ENCODE assay signal across 8 cellular contexts in genomic region chr12:7935773-7936581, GRCh38. TPM values are rescaled to one million over a fixed set of nuclear protein-coding genes. Genes with fewer than 3 reads are reported as not detected.
DNase-seq lines count a peak whose midpoint lies in the region; ATAC-seq and TF ChIP-seq lines count a peak whose summit lies in the region.

TSS of gene SLC2A3 (minus strand) at chr12:7936187. CDS start at chr12:7936034, 153 bp downstream.

- 5 to 6% methylated on average over 13 of the region's 13 CpGs for WGBS in lung, 2 donors

- H3K27ac Mint-ChIP-seq in CD14-positive monocyte, result peak within 1 kb of the TSS in 1 of 7 donors; percentile 54

- H3K27me3 Mint-ChIP-seq in CD14-positive monocyte (ENCODE audit: low read depth in 3 of 3), result no peaks in the 10 kb centered on the region

- no peaks in the 10 kb centered on the region for H3K9me3 ChIP-seq in effector memory CD4-positive, alpha-beta T cell (ENCODE audit: control insufficient read depth, low read length)
- no peaks in the 10 kb centered on the region for H3K9me3 ChIP-seq in lung (ENCODE audit: control insufficient read depth in 2 of 2, insufficient read depth in 1 of 2, low read length in 1 of 2)

- peak within 1 kb of the TSS; percentile 78 for H3K27ac ChIP-seq in effector memory CD4-positive, alpha-beta T cell (ENCODE audit: insufficient read depth, low read length, poor library complexity, severe bottlenecking)
- peak within 1 kb of the TSS; percentile 87 to 90 for H3K27ac ChIP-seq in lung (ENCODE audit: low read depth in 1 of 2, low read length in 1 of 2)

- H3K4me1 ChIP-seq in effector memory CD4-positive, alpha-beta T cell (ENCODE audit: control insufficient read depth, insufficient read depth, low read length, poor library complexity, severe bottlenecking), result peaks cover 16% of the 10 kb centered on the region
- H3K4me1 ChIP-seq in lung (ENCODE audit: control insufficient read depth in 2 of 2, insufficient read depth in 2 of 2, low read length in 2 of 2), result no peaks in the 10 kb centered on the region

- H3K27me3 ChIP-seq in effector memory CD4-positive, alpha-beta T cell (replicated peaks; ENCODE audit: control insufficient read depth, insufficient read depth, low read length, poor library complexity, severe bottlenecking), result no peaks in the 10 kb centered on the region
- H3K27me3 ChIP-seq in lung (ENCODE audit: control insufficient read depth, insufficient read depth), result no peaks in the 10 kb centered on the region

- peak; percentile 77 for DNase-seq in CD14-positive monocyte (ENCODE audit: low spot score)
- DNase-seq in NCI-H748 treated with DMSO at 0.1 percent for 48 hours (lab: John Stamatoyannopoulos, UW), result peak; percentile 64
- DNase-seq in activated CD8-positive, alpha-beta memory T cell treated with anti-CD3 and anti-CD28 coated beads for 1 hour (ENCODE audit: extremely low read depth in 1 of 2, low read depth in 1 of 2), result peak; percentile 54 to 65
- peak; percentile 77 to 80 (median 79) for DNase-seq in effector memory CD4-positive, alpha-beta T cell
- DNase-seq in lung (ENCODE audit: low spot score), result peak; percentile 71
- DNase-seq in stimulated activated CD4-positive, alpha-beta T cell treated with anti-CD3 and anti-CD28 coated beads, Interleukin-4, amount 100 ng/mL, for 48 hours (ENCODE audit: low read depth in 2 of 2), result peak; percentile 57 to 62

- peaks cover 8% of the 10 kb centered on the region for H3K4me1 Mint-ChIP-seq in CD14-positive monocyte

- H3K4me3 Mint-ChIP-seq in CD14-positive monocyte, result no peak within 1 kb of the TSS

- intact Hi-C loops in CD14-positive monocyte (cut with micrococcal nuclease), result loop anchor here (2.0 to 10.0 kb wide), 3 partner anchors 25 to 71 kb away; no protein-coding TSS in a partner anchor

- peak within 1 kb of the TSS; percentile 61 for H3K4me3 ChIP-seq in effector memory CD4-positive, alpha-beta T cell (ENCODE audit: insufficient read depth, low read depth, low read length, poor library complexity, severe bottlenecking)
- H3K4me3 ChIP-seq in lung, result peak within 1 kb of the TSS; percentile 89

- H3K36me3 ChIP-seq in effector memory CD4-positive, alpha-beta T cell (ENCODE audit: control insufficient read depth, insufficient read depth, low read length), result peaks cover 26% of the 10 kb centered on the region
- H3K36me3 ChIP-seq in lung (ENCODE audit: control insufficient read depth in 2 of 2, insufficient read depth in 2 of 2, low read length in 2 of 2), result peaks cover 0 to 9% of the 10 kb centered on the region in 2 donors

- ATAC-seq in GM21737 (IDR thresholded peaks at IDR 0.05; ENCODE audit: unreplicated experiment), result peak; percentile 51
- ATAC-seq in lung (ENCODE audit: insufficient read depth, low FRiP score), result peak; percentile 83
- no peak for ATAC-seq in HG02870 (IDR thresholded peaks at IDR 0.05; ENCODE audit: unreplicated experiment)

- TF ChIP-seq CTCF in CD14-positive monocyte (IDR thresholded peaks at IDR 0.05) (no peak), lung (IDR thresholded peaks at IDR 0.05; ENCODE audit: control extremely low read depth, extremely low read depth) (no peak)

- peaks cover 0 to 2% (median 0%) of the 10 kb centered on the region in 7 donors for H3K9me3 Mint-ChIP-seq in CD14-positive monocyte

- H3K36me3 Mint-ChIP-seq in CD14-positive monocyte, result peaks cover 0 to 12% of the 10 kb centered on the region in 2 donors

RNA-seq across cellular contexts. Expression of gene SLC2A3, which starts in this region (rescaled TPM):
- 100 to 1,000 TPM; 128 to 179 TPM for polyA plus RNA-seq in CD14-positive monocyte
- total RNA-seq in lung, result 100 to 1,000 TPM; 112 to 435 TPM
- 100 to 1,000 TPM in 1 of 2 donors, 10 to 100 TPM in 1; 13.4 to 140 TPM for polyA plus RNA-seq in lung
